Comparison of ENCODE assay signal across 11 cellular contexts in genomic region chr3:72336114-72336651, GRCh38.
"Had no signal": no experiment of that assay in that cellular context is flagged by ENCODE, and none has a peak within 500 bp of the region (broad histone marks: within the 10 kb centered on the region; RNA-seq: fewer than 3 reads in every experiment).

No MANE protein-coding gene starts in this region.

- H3K36me3 ChIP-seq: ovary had no signal

- H3K27ac Mint-ChIP-seq: activated CD8-positive, alpha-beta memory T cell treated with anti-CD3 and anti-CD28 coated beads, Interleukin-2, amount 10 ng/mL, durations not matched to agents 7 days and 5 days; effector memory CD8-positive, alpha-beta T cell; nephron progenitor cell; stimulated activated memory B cell treated with anti-CD40 and anti-IgM and Interleukin-4, amounts not matched to agents 10 μg/mL and 1 μg/mL and 100 μg/mL, for 72 hours; type B pancreatic cell had no signal

- H3K27ac ChIP-seq: ovary had no signal

- H3K4me3 ChIP-seq: ovary had no signal

- DNase-seq: activated CD4-positive, alpha-beta T cell treated with anti-CD3 and anti-CD28 coated beads, Interleukin-2, amount 50 U/mL, for 48 hours; activated CD4-positive, CD25-positive, alpha-beta regulatory T cell treated with anti-CD3 and anti-CD28 coated beads, Interleukin-2, amount 50 U/mL, for 72 hours; activated CD8-positive, alpha-beta memory T cell treated with anti-CD3 and anti-CD28 coated beads, Interleukin-2, amount 10 ng/mL, durations not matched to agents 7 days and 5 days; activated naive CD4-positive, alpha-beta T cell; activated T-cell treated with anti-CD3 and anti-CD28 coated beads, Interleukin-2, amount 50 U/mL, for 48 hours; cortex of kidney; effector memory CD8-positive, alpha-beta T cell had no signal

- H3K9me3 Mint-ChIP-seq: effector memory CD8-positive, alpha-beta T cell; nephron progenitor cell; stimulated activated memory B cell treated with anti-CD40 and anti-IgM and Interleukin-4, amounts not matched to agents 10 μg/mL and 1 μg/mL and 100 μg/mL, for 72 hours; type B pancreatic cell had no signal

- H3K27me3 ChIP-seq: ovary had no signal

- H3K4me1 Mint-ChIP-seq: activated CD8-positive, alpha-beta memory T cell treated with anti-CD3 and anti-CD28 coated beads, Interleukin-2, amount 10 ng/mL, durations not matched to agents 7 days and 5 days; stimulated activated memory B cell treated with anti-CD40 and anti-IgM and Interleukin-4, amounts not matched to agents 10 μg/mL and 1 μg/mL and 100 μg/mL, for 72 hours had no signal

- H3K9me3 ChIP-seq: ovary had no signal

- H3K4me3 Mint-ChIP-seq: activated CD8-positive, alpha-beta memory T cell treated with anti-CD3 and anti-CD28 coated beads, Interleukin-2, amount 10 ng/mL, durations not matched to agents 7 days and 5 days; effector memory CD8-positive, alpha-beta T cell; nephron progenitor cell; stimulated activated memory B cell treated with anti-CD40 and anti-IgM and Interleukin-4, amounts not matched to agents 10 μg/mL and 1 μg/mL and 100 μg/mL, for 72 hours; type B pancreatic cell had no signal

- H3K27me3 Mint-ChIP-seq: effector memory CD8-positive, alpha-beta T cell had no signal

- H3K36me3 Mint-ChIP-seq: activated CD8-positive, alpha-beta memory T cell treated with anti-CD3 and anti-CD28 coated beads, Interleukin-2, amount 10 ng/mL, durations not matched to agents 7 days and 5 days; stimulated activated memory B cell treated with anti-CD40 and anti-IgM and Interleukin-4, amounts not matched to agents 10 μg/mL and 1 μg/mL and 100 μg/mL, for 72 hours; type B pancreatic cell had no signal

- ATAC-seq: activated CD8-positive, alpha-beta memory T cell treated with anti-CD3 and anti-CD28 coated beads, Interleukin-2, amount 10 ng/mL, durations not matched to agents 7 days and 5 days; effector memory CD8-positive, alpha-beta T cell; stimulated activated memory B cell treated with anti-CD40 and anti-IgM and Interleukin-4, amounts not matched to agents 10 μg/mL and 1 μg/mL and 100 μg/mL, for 72 hours had no signal
